1 cellular context compared by ENCODE assay signal in the genomic region with DNA sequence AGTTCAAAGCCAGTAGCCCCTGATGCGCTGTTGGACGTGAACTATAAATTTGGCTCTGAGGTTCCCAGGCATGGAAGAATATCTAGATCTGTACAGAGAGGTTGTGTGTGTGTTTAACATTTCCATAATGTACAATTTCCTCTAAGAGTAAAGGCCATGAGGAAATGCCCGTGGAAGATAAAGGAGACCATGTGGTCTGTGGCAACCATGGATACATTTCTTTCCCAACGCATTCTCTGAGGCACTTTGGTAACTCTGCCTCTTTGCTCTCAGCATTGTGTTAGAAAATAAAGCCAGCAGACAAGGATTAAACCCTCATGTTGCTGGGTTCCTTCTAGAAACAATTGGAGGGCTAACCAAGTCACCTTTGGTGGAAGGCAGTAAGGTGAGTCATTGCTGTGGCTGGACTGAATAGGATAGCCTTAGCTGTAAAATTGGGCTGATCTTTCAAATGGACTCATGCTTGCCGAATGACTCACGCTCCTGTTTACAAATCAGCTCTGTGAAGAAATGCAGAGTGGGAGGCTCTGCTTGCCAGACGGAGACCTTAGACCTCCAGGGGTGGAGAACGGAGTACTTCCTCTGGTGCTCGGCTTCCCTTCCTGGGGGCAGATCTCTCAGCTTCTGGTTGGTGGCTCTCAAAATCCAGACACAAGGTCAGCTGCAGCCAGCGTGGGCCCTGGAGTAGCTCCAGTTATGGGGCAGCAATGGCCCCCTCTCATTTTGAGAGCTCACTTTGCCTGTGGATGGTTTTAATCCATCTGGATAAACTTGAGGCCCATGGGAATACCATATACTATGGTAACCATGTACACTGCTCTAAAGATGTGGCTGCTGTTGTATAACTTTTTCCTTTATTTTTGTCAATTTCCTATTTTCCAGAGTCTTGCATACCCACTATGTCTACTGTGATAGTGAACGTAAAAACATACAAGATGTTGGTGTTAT.
TF ChIP-seq lines count a peak whose summit lies in the region.

No MANE protein-coding gene starts in this region.

TF ChIP-seq in HepG2, 621 proteins besides CTCF, POLR2A, EP300 and RAD21 (continued from another document and continues in another):
- TF ChIP-seq ZNF503 (CRISPR knock-in tag; IDR thresholded peaks at IDR 0.05) (peak; percentile 81; the same call in 1 of the 2 replicates), SOX13 (IDR thresholded peaks at IDR 0.05) (peak; percentile 55; the same call in 1 of the 2 replicates), SOX13 (CRISPR knock-in tag; conservative IDR thresholded peaks at IDR 0.05 in 1 of 2, IDR thresholded peaks at IDR 0.05 in 1 of 2) (peak in 1 of 2 experiments; percentile 87; a peak in 2 of 4 replicates), MTA1 (CRISPR knock-in tag; IDR thresholded peaks at IDR 0.05; ENCODE audit: borderline replicate concordance) (peak; percentile 69; the same call in 1 of the 2 replicates), RBM39 (IDR thresholded peaks at IDR 0.05; ENCODE audit: low read depth, low read length, poor library complexity, severe bottlenecking) (no peak), ERF (CRISPR knock-in tag; IDR thresholded peaks at IDR 0.05) (peak; percentile 92), ZFP37 (CRISPR knock-in tag; IDR thresholded peaks at IDR 0.05; ENCODE audit: borderline replicate concordance) (peak; percentile 65; the same call in 1 of the 2 replicates), BCL3 (CRISPR knock-in tag; IDR thresholded peaks at IDR 0.05) (peak; percentile 73; the same call in 1 of the 2 replicates), PHF21A (CRISPR knock-in tag; IDR thresholded peaks at IDR 0.05) (peak; percentile 73; the same call in 1 of the 2 replicates), ZNF775 (CRISPR knock-in tag; IDR thresholded peaks at IDR 0.05; ENCODE audit: borderline replicate concordance) (no peak), ZNF205 (CRISPR knock-in tag; IDR thresholded peaks at IDR 0.05) (peak; percentile 76), NFYC (CRISPR knock-in tag; IDR thresholded peaks at IDR 0.05) (no peak), ZNF17 (CRISPR knock-in tag; IDR thresholded peaks at IDR 0.05) (no peak), SP1 (IDR thresholded peaks at IDR 0.05) (no peak), SP1 (CRISPR knock-in tag; IDR thresholded peaks at IDR 0.05) (no peak), HINFP (CRISPR knock-in tag; IDR thresholded peaks at IDR 0.05; ENCODE audit: low read depth) (no peak), ZNF510 (CRISPR knock-in tag; IDR thresholded peaks at IDR 0.05; ENCODE audit: low read depth) (no peak), CBX5 (CRISPR knock-in tag; IDR thresholded peaks at IDR 0.05; ENCODE audit: borderline replicate concordance) (peak; percentile 83), IRF2 (CRISPR knock-in tag; IDR thresholded peaks at IDR 0.05) (peak; percentile 85), MYNN (CRISPR knock-in tag; IDR thresholded peaks at IDR 0.05; ENCODE audit: low read depth) (no peak), CREB1 (IDR thresholded peaks at IDR 0.05) (0 out of 2 replicates have a peak, but pooled peaks have one; percentile 8), CREB1 (CRISPR knock-in tag; IDR thresholded peaks at IDR 0.05) (peak; percentile 40), HNF4G (IDR thresholded peaks at IDR 0.05; ENCODE audit: borderline replicate concordance, low read depth, low read length) (peak; percentile 85; the same call in 1 of the 2 replicates), HNF4G (CRISPR knock-in tag; IDR thresholded peaks at IDR 0.05; ENCODE audit: borderline replicate concordance, low read depth) (peak; percentile 73; the same call in 1 of the 2 replicates), TEAD2 (CRISPR knock-in tag; IDR thresholded peaks at IDR 0.05) (no peak), AHR (CRISPR knock-in tag; IDR thresholded peaks at IDR 0.05) (no peak), ZNF749 (CRISPR knock-in tag; IDR thresholded peaks at IDR 0.05; ENCODE audit: borderline replicate concordance) (no peak), NFRKB (IDR thresholded peaks at IDR 0.05) (no peak), SMAD9 (CRISPR knock-in tag; IDR thresholded peaks at IDR 0.05) (no peak), ZNF580 (CRISPR knock-in tag; IDR thresholded peaks at IDR 0.05; ENCODE audit: borderline replicate concordance, low read depth) (peak; percentile 86; the same call in 1 of the 2 replicates), GMEB2 (CRISPR knock-in tag; IDR thresholded peaks at IDR 0.05; ENCODE audit: low read depth) (no peak), NR2F2 (IDR thresholded peaks at IDR 0.05; ENCODE audit: borderline replicate concordance, low read depth) (peak; percentile 71), ZMYM2 (CRISPR knock-in tag; IDR thresholded peaks at IDR 0.05) (peak; percentile 86; the same call in 1 of the 2 replicates), MTF2 (CRISPR knock-in tag; IDR thresholded peaks at IDR 0.05; ENCODE audit: borderline replicate concordance) (no peak)
- TF ChIP-seq, protein P1, sequence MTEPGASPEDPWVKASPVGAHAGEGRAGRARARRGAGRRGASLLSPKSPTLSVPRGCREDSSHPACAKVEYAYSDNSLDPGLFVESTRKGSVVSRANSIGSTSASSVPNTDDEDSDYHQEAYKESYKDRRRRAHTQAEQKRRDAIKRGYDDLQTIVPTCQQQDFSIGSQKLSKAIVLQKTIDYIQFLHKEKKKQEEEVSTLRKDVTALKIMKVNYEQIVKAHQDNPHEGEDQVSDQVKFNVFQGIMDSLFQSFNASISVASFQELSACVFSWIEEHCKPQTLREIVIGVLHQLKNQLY (CRISPR knock-in tag; IDR thresholded peaks at IDR 0.05): peak; percentile 33; the same call in 1 of the 2 replicates
- TF ChIP-seq, protein P2, sequence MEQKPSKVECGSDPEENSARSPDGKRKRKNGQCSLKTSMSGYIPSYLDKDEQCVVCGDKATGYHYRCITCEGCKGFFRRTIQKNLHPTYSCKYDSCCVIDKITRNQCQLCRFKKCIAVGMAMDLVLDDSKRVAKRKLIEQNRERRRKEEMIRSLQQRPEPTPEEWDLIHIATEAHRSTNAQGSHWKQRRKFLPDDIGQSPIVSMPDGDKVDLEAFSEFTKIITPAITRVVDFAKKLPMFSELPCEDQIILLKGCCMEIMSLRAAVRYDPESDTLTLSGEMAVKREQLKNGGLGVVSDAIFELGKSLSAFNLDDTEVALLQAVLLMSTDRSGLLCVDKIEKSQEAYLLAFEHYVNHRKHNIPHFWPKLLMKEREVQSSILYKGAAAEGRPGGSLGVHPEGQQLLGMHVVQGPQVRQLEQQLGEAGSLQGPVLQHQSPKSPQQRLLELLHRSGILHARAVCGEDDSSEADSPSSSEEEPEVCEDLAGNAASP (CRISPR knock-in tag; IDR thresholded peaks at IDR 0.05; ENCODE audit: borderline replicate concordance): 0 out of 2 replicates have a peak, but pooled peaks have one; percentile 63
- TF ChIP-seq, protein P3, sequence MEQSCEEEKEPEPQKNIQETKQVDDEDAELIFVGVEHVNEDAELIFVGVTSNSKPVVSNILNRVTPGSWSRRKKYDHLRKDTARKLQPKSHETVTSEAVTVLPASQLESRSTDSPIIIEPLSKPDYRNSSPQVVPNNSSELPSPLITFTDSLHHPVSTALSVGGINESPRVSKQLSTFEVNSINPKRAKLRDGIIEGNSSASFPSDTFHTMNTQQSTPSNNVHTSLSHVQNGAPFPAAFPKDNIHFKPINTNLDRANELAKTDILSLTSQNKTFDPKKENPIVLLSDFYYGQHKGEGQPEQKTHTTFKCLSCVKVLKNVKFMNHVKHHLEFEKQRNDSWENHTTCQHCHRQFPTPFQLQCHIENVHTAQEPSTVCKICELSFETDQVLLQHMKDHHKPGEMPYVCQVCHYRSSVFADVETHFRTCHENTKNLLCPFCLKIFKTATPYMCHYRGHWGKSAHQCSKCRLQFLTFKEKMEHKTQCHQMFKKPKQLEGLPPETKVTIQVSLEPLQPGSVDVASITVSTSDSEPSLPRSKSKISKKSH (CRISPR knock-in tag; IDR thresholded peaks at IDR 0.05; ENCODE audit: borderline replicate concordance): no peak
- TF ChIP-seq, protein P4, sequence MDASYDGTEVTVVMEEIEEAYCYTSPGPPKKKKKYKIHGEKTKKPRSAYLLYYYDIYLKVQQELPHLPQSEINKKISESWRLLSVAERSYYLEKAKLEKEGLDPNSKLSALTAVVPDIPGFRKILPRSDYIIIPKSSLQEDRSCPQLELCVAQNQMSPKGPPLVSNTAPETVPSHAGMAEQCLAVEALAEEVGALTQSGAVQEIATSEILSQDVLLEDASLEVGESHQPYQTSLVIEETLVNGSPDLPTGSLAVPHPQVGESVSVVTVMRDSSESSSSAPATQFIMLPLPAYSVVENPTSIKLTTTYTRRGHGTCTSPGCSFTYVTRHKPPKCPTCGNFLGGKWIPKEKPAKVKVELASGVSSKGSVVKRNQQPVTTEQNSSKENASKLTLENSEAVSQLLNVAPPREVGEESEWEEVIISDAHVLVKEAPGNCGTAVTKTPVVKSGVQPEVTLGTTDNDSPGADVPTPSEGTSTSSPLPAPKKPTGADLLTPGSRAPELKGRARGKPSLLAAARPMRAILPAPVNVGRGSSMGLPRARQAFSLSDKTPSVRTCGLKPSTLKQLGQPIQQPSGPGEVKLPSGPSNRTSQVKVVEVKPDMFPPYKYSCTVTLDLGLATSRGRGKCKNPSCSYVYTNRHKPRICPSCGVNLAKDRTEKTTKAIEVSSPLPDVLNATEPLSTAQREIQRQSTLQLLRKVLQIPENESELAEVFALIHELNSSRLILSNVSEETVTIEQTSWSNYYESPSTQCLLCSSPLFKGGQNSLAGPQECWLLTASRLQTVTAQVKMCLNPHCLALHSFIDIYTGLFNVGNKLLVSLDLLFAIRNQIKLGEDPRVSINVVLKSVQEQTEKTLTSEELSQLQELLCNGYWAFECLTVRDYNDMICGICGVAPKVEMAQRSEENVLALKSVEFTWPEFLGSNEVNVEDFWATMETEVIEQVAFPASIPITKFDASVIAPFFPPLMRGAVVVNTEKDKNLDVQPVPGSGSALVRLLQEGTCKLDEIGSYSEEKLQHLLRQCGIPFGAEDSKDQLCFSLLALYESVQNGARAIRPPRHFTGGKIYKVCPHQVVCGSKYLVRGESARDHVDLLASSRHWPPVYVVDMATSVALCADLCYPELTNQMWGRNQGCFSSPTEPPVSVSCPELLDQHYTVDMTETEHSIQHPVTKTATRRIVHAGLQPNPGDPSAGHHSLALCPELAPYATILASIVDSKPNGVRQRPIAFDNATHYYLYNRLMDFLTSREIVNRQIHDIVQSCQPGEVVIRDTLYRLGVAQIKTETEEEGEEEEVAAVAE (CRISPR knock-in tag; IDR thresholded peaks at IDR 0.05; ENCODE audit: borderline replicate concordance): peak; percentile 88
- TF ChIP-seq, protein P5, sequence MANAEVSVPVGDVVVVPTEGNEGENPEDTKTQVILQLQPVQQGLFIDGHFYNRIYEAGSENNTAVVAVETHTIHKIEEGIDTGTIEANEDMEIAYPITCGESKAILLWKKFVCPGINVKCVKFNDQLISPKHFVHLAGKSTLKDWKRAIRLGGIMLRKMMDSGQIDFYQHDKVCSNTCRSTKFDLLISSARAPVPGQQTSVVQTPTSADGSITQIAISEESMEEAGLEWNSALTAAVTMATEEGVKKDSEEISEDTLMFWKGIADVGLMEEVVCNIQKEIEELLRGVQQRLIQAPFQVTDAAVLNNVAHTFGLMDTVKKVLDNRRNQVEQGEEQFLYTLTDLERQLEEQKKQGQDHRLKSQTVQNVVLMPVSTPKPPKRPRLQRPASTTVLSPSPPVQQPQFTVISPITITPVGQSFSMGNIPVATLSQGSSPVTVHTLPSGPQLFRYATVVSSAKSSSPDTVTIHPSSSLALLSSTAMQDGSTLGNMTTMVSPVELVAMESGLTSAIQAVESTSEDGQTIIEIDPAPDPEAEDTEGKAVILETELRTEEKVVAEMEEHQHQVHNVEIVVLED (CRISPR knock-in tag; IDR thresholded peaks at IDR 0.05; ENCODE audit: borderline replicate concordance): no peak; the same call in 1 of the 2 replicates
- TF ChIP-seq, protein P6, sequence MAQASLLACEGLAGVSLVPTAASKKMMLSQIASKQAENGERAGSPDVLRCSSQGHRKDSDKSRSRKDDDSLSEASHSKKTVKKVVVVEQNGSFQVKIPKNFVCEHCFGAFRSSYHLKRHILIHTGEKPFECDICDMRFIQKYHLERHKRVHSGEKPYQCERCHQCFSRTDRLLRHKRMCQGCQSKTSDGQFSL (CRISPR knock-in tag; IDR thresholded peaks at IDR 0.05): no peak
